In the genomic region with DNA sequence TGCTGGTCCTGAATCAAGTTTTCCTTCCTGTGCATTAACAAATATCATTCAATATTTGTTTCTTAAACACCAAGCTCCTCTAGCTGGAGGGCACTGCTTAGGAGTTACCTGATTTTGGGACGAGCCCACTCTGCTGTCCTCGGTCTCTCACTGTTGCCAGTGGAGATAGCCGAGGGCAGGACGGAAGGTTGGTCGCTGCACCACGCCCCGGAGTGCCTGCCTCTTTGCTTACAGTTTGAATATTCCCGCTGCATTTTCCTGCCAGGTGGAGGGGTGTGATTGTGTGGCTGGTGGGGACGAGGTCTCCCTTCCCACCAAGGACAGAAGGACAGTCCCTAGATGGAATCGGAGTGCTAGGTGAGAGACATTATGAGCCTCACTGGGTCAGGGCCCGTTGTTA, we compare ENCODE assay signal across 17 cellular contexts.
DNase-seq lines count a peak whose midpoint lies in the region; ATAC-seq and TF ChIP-seq lines count a peak whose summit lies in the region.
"Had no signal": no experiment of that assay in that cellular context is flagged by ENCODE, and none has a peak within 500 bp of the region (broad histone marks: within the 10 kb centered on the region; RNA-seq: fewer than 3 reads in every experiment).

No MANE protein-coding gene starts in this region.

- no peak overlapping the region for H4K8ac ChIP-seq in neuronal stem cell (ENCODE audit: low read depth, low read length)

- H3K27me3 ChIP-seq in heart right ventricle (peaks cover 0 to 11% (median 3%) of the 10 kb centered on the region in 7 donors), neuronal stem cell (ENCODE audit: control insufficient read depth in 3 of 3, insufficient read depth in 3 of 3, low read depth in 1 of 3, low read length in 3 of 3) (no peaks in the 10 kb centered on the region), upper lobe of right lung (no peaks in the 10 kb centered on the region)

- peaks cover 0 to 7% (median 0%) of the 10 kb centered on the region in 9 donors for H3K36me3 ChIP-seq in heart right ventricle
- H3K36me3 ChIP-seq in neuronal stem cell (replicated peaks in 1 of 2; ENCODE audit: control insufficient read depth in 2 of 2, insufficient read depth in 2 of 2, low read length in 2 of 2) = peaks cover 7 to 52% of the 10 kb centered on the region in 2 donors
- no peaks in the 10 kb centered on the region for H3K36me3 ChIP-seq in upper lobe of right lung

- H4K91ac ChIP-seq in neuronal stem cell (ENCODE audit: low read depth, low read length, poor library complexity) = no peak overlapping the region

- no peak overlapping the region for H2BK5ac ChIP-seq in neuronal stem cell (ENCODE audit: low read length)

- no peak overlapping the region for H3K23ac ChIP-seq in neuronal stem cell (ENCODE audit: low read depth, low read length, poor library complexity)

- H3K79me1 ChIP-seq in neuronal stem cell (ENCODE audit: low read depth, low read length) = peaks cover 2% of the 10 kb centered on the region

- H2AFZ ChIP-seq in neuronal stem cell (ENCODE audit: low read length) = no peak overlapping the region

- ATAC-seq in Right ventricle myocardium superior (ENCODE audit: poor library complexity) (no peak), heart right ventricle (no peak), upper lobe of right lung (no peak), GM21619 (IDR thresholded peaks at IDR 0.05; ENCODE audit: unreplicated experiment) (no peak)
- ATAC-seq: HepG2 had no signal

- DNase-seq in Right ventricle myocardium superior = peak; percentile 3
- DNase-seq in heart right ventricle = no peak
- DNase-seq in chondrocyte (ENCODE audit: low spot score) = peak; percentile 43
- no peak for DNase-seq in neuronal stem cell (ENCODE audit: low spot score)
- peak; percentile 20 for DNase-seq in upper lobe of right lung
- DNase-seq in D341Med (ENCODE audit: low spot score) = no peak
- no peak for DNase-seq in activated T-helper 2 cell treated with anti-CD3 and anti-CD28 coated beads, Interferon-gamma antibody, Interleukin-2, Interleukin-4, amounts not matched to agents 10 μg/mL and 5 μg/mL and 100 μg/mL, durations not matched to agents 14 hours and 24 hours and 36 hours (ENCODE audit: low spot score)
- DNase-seq: ACHN; C1 segment of cervical spinal cord; CD4-positive, alpha-beta memory T cell; DMS153; DMS79 treated with DMSO at 0.1 percent for 48 hours; EL; GOT3; H9 had no signal

- peaks cover 0 to 9% (median under 1%) of the 10 kb centered on the region in 11 donors for H3K9me3 ChIP-seq in heart right ventricle
- H3K9me3 ChIP-seq in neuronal stem cell (replicated peaks in 1 of 2; ENCODE audit: control insufficient read depth in 2 of 2, insufficient read depth in 1 of 2, low read depth in 1 of 2, low read length in 2 of 2) = peaks cover 2 to 6% of the 10 kb centered on the region in 2 donors
- no peaks in the 10 kb centered on the region for H3K9me3 ChIP-seq in upper lobe of right lung

- no peak overlapping the region for H2BK15ac ChIP-seq in neuronal stem cell (ENCODE audit: low read length)

- no peaks in the 10 kb centered on the region for H3K36me3 Mint-ChIP-seq in chondrocyte (ENCODE audit: low read depth)
- no peaks in the 10 kb centered on the region for H3K36me3 Mint-ChIP-seq in activated T-helper 2 cell treated with anti-CD3 and anti-CD28 coated beads, Interferon-gamma antibody, Interleukin-2, Interleukin-4, amounts not matched to agents 10 μg/mL and 5 μg/mL and 100 μg/mL, durations not matched to agents 14 hours and 24 hours and 36 hours (ENCODE audit: low read depth)
- H3K36me3 Mint-ChIP-seq: CD4-positive, alpha-beta memory T cell had no signal

- H3K27me3 Mint-ChIP-seq in chondrocyte (ENCODE audit: low read depth) = peaks cover 21% of the 10 kb centered on the region
- peaks cover under 1% of the 10 kb centered on the region for H3K27me3 Mint-ChIP-seq in activated T-helper 2 cell treated with anti-CD3 and anti-CD28 coated beads, Interferon-gamma antibody, Interleukin-2, Interleukin-4, amounts not matched to agents 10 μg/mL and 5 μg/mL and 100 μg/mL, durations not matched to agents 14 hours and 24 hours and 36 hours (ENCODE audit: low read depth)

- H3K4me3 ChIP-seq in heart right ventricle (no peak overlapping the region), neuronal stem cell (ENCODE audit: low read length in 2 of 2) (no peak overlapping the region), upper lobe of right lung (no peak overlapping the region)

- no peak overlapping the region for H2BK120ac ChIP-seq in neuronal stem cell (ENCODE audit: low read depth, low read length)

- no peak for TF ChIP-seq CTCF in heart right ventricle (IDR thresholded peaks at IDR 0.05)
- no peak for TF ChIP-seq CTCF in chondrocyte (IDR thresholded peaks at IDR 0.05)
- TF ChIP-seq CTCF in upper lobe of right lung (IDR thresholded peaks at IDR 0.05) = no peak

- no peaks in the 10 kb centered on the region for H3K4me1 Mint-ChIP-seq in chondrocyte (ENCODE audit: low read depth)
- peaks cover 1% of the 10 kb centered on the region for H3K4me1 Mint-ChIP-seq in activated T-helper 2 cell treated with anti-CD3 and anti-CD28 coated beads, Interferon-gamma antibody, Interleukin-2, Interleukin-4, amounts not matched to agents 10 μg/mL and 5 μg/mL and 100 μg/mL, durations not matched to agents 14 hours and 24 hours and 36 hours (ENCODE audit: low read depth)
- H3K4me1 Mint-ChIP-seq: CD4-positive, alpha-beta memory T cell had no signal

- H2AK5ac ChIP-seq in neuronal stem cell (ENCODE audit: low read depth, low read length) = no peak overlapping the region

- no peak overlapping the region for H3K4me3 Mint-ChIP-seq in chondrocyte (ENCODE audit: unreplicated experiment)
- H3K4me3 Mint-ChIP-seq in activated T-helper 2 cell treated with anti-CD3 and anti-CD28 coated beads, Interferon-gamma antibody, Interleukin-2, Interleukin-4, amounts not matched to agents 10 μg/mL and 5 μg/mL and 100 μg/mL, durations not matched to agents 14 hours and 24 hours and 36 hours (ENCODE audit: low read depth) = no peak overlapping the region
- H3K4me3 Mint-ChIP-seq: CD4-positive, alpha-beta memory T cell; H9 had no signal

- peaks cover under 1% of the 10 kb centered on the region for H3K9me3 Mint-ChIP-seq in chondrocyte (ENCODE audit: low read depth)
- H3K9me3 Mint-ChIP-seq in activated T-helper 2 cell treated with anti-CD3 and anti-CD28 coated beads, Interferon-gamma antibody, Interleukin-2, Interleukin-4, amounts not matched to agents 10 μg/mL and 5 μg/mL and 100 μg/mL, durations not matched to agents 14 hours and 24 hours and 36 hours = peaks cover 4% of the 10 kb centered on the region
- H3K9me3 Mint-ChIP-seq: H9 had no signal

- no peak overlapping the region for H3K9ac ChIP-seq in neuronal stem cell (ENCODE audit: low read depth, low read length, poor library complexity)

- H3K27ac Mint-ChIP-seq in chondrocyte (ENCODE audit: unreplicated experiment) = no peak overlapping the region
- no peak overlapping the region for H3K27ac Mint-ChIP-seq in activated T-helper 2 cell treated with anti-CD3 and anti-CD28 coated beads, Interferon-gamma antibody, Interleukin-2, Interleukin-4, amounts not matched to agents 10 μg/mL and 5 μg/mL and 100 μg/mL, durations not matched to agents 14 hours and 24 hours and 36 hours
- H3K27ac Mint-ChIP-seq: CD4-positive, alpha-beta memory T cell; H9 had no signal

- H3K4me1 ChIP-seq in heart right ventricle (no peaks in the 10 kb centered on the region), neuronal stem cell (ENCODE audit: control insufficient read depth in 2 of 2, insufficient read depth in 1 of 2, low read depth in 1 of 2, low read length in 2 of 2) (peaks cover 0 to 8% of the 10 kb centered on the region in 2 donors), upper lobe of right lung (no peaks in the 10 kb centered on the region)

- no peak overlapping the region for H3K4me2 ChIP-seq in neuronal stem cell (ENCODE audit: insufficient read depth, low read length, poor library complexity, severe bottlenecking)

- H3K14ac ChIP-seq in neuronal stem cell (ENCODE audit: low read length) = no peak overlapping the region

- no peak overlapping the region for H2BK12ac ChIP-seq in neuronal stem cell (ENCODE audit: low read length)

- H3K18ac ChIP-seq in neuronal stem cell (ENCODE audit: low read length) = peak overlapping the region; percentile 55

- no peak overlapping the region for H3K27ac ChIP-seq in heart right ventricle
- no peak overlapping the region for H3K27ac ChIP-seq in neuronal stem cell (replicated peaks; ENCODE audit: low read length)
- H3K27ac ChIP-seq in upper lobe of right lung = no peak overlapping the region

- intact Hi-C loops in Right ventricle myocardium superior (cut with DNase I) (no loop called here), heart right ventricle (cut with DNase I) (no loop called here), upper lobe of right lung (cut with DNase I) (no loop called here)
- intact Hi-C loops in activated T-helper 2 cell treated with anti-CD3 and anti-CD28 coated beads, Interferon-gamma antibody, Interleukin-2, Interleukin-4, amounts not matched to agents 10 μg/mL and 5 μg/mL and 100 μg/mL, durations not matched to agents 14 hours and 24 hours and 36 hours (cut with micrococcal nuclease) = no loop called here

- no peak overlapping the region for H3K4ac ChIP-seq in neuronal stem cell (ENCODE audit: low read length)

- 90% methylated on average over 11 of the region's 11 CpGs for WGBS in heart right ventricle, 2 donors
- no CpG with 5 or more reads among the region's 11 CpGs for WGBS in neuronal stem cell (ENCODE audit: extremely low coverage in 2 of 2, insufficient read length in 2 of 2, insufficient replicate concordance in 1 of 2), 2 donors

Comparison
In these comparisons a context has a peak if more than half of its experiments do, and no peak if none do; other contexts are left out.
1. DNase-seq: peak in Right ventricle myocardium superior (single experiment), chondrocyte (single experiment) and upper lobe of right lung (single experiment); none in heart right ventricle (0 of 2), neuronal stem cell (single experiment), D341Med (single experiment) and activated T-helper 2 cell treated with anti-CD3 and anti-CD28 coated beads, Interferon-gamma antibody, Interleukin-2, Interleukin-4, amounts not matched to agents 10 μg/mL and 5 μg/mL and 100 μg/mL, durations not matched to agents 14 hours and 24 hours and 36 hours (single experiment).